Comparison of ENCODE assay signal across 1 cellular context in genomic region chr16:85583491-85584181, GRCh38.
TF ChIP-seq lines count a peak whose summit lies in the region.

No MANE protein-coding gene starts in this region.

TF ChIP-seq in IMR-90, 13 proteins besides CTCF, POLR2A, EP300 and RAD21 (continued from another document):
- TF ChIP-seq MAFK (IDR thresholded peaks at IDR 0.05; ENCODE audit: low read depth, low read length) (no peak), CEBPB (IDR thresholded peaks at IDR 0.05; ENCODE audit: low read depth, low read length) (no peak), MXI1 (IDR thresholded peaks at IDR 0.05; ENCODE audit: borderline replicate concordance, low read depth, low read length) (peak; percentile 40; the same call in 1 of the 2 replicates)
TF ChIP-seq in IMR-90: peak in this region for 4.
